Comparison of ENCODE assay signal across 13 cellular contexts in the genomic region with DNA sequence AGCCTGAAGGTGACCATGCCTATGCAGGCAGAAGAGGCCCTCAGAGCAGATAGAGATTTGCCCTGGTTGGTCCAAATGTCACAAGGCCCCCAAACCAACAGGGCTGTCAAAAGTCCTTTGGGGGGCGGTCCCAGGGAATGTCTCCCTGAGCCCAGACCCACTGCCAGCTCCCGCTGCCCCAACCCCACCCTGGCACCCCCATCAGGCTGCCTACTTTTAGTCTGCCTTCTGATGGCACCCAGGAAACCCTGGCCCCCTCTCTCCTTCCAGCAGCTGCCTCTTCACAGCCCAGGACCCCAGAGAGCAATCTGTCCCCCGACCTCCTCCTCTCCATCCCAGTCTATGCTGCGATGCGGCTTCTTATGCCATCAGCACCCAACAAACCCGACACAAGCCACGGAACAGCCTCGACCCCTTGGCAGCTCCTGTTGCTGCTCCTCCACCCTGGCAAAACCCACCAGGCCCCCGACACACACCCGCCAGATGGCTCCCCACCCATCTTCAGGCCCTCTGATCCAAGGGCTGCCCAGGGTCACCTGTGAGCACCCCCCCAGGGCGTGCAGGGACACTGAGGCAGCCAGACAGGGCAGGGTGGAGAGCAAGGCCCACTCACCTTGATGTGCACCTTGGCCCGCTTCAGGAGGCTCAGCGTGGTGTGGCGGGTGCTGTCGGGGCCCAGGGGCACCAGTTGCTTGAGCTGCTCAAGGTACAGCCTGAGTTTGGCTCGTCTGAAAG. TPM values are rescaled to one million over a fixed set of nuclear protein-coding genes. Genes with fewer than 3 reads are reported as not detected.
DNase-seq lines count a peak whose midpoint lies in the region; ATAC-seq and TF ChIP-seq lines count a peak whose summit lies in the region.
"Had no signal": no experiment of that assay in that cellular context is flagged by ENCODE, and none has a peak within 500 bp of the region (broad histone marks: within the 10 kb centered on the region; RNA-seq: fewer than 3 reads in every experiment).

No MANE protein-coding gene starts in this region.

- intact Hi-C loops in body of pancreas (cut with DNase I) (no loop called here), posterior vena cava (cut with DNase I) (no loop called here)

- peaks cover 0 to 35% of the 10 kb centered on the region in 2 donors for H3K36me3 ChIP-seq in body of pancreas (replicated peaks in 1 of 2; ENCODE audit: insufficient read depth in 1 of 2, low read depth in 2 of 2)

- peaks cover 22% of the 10 kb centered on the region for H3K4me1 ChIP-seq in body of pancreas

- no peak overlapping the region for H3K4me3 ChIP-seq in body of pancreas

- peak; percentile 1 for DNase-seq in activated CD4-positive, alpha-beta T cell treated with anti-CD3 and anti-CD28 coated beads for 48 hours
- DNase-seq in activated CD4-positive, alpha-beta T cell treated with anti-CD3 and anti-CD28 coated beads, Interleukin-2, amount 50 U/mL, for 4 hours, result no peak
- peak; percentile 13 for DNase-seq in GM10266 (ENCODE audit: extremely low spot score)
- peak in 3 of 4 donors; percentile 1 to 10 (median 3) for DNase-seq in body of pancreas
- DNase-seq in posterior vena cava (ENCODE audit: low spot score), result peak; percentile 47
- no peak for DNase-seq in NCI-H128 (lab: John Stamatoyannopoulos, UW; ENCODE audit: unreplicated experiment)
- no peak for DNase-seq in islet precursor cell
- DNase-seq: cerebellar nuclear complex, GDM1, H9, NCI-H146, NCI-H510A had no signal

- no peak overlapping the region for H3K27ac ChIP-seq in body of pancreas

- ATAC-seq in body of pancreas (no peak), GM21723 (IDR thresholded peaks at IDR 0.05; ENCODE audit: unreplicated experiment) (no peak)

- H3K9me3 ChIP-seq in body of pancreas, result no peaks in the 10 kb centered on the region

- no peak for TF ChIP-seq POLR2A in body of pancreas (IDR thresholded peaks at IDR 0.05)

- no peaks in the 10 kb centered on the region for H3K27me3 ChIP-seq in body of pancreas

- TF ChIP-seq CTCF in GM10266 (IDR thresholded peaks at IDR 0.05; ENCODE audit: control insufficient read depth, insufficient read depth, low read depth, missing control alignments) (no peak), body of pancreas (IDR thresholded peaks at IDR 0.05) (no peak)

- 93 to 94% methylated on average over 9 to 14 of the region's 16 CpGs for WGBS in body of pancreas, 2 donors

RNA-seq across cellular contexts. Expression of a gene that starts 9.9 kb away (rescaled TPM):
- total RNA-seq in body of pancreas (10 to 100 TPM; 40.7 to 45.5 TPM), posterior vena cava (10 to 100 TPM; 43.6 to 43.7 TPM)

RNA-seq across cellular contexts. Expression of a gene that starts 10.0 kb away (rescaled TPM):
- 10 to 100 TPM in 1 of 2 donors, 1 to 10 TPM in 1; 7.3 to 11.9 TPM for total RNA-seq in body of pancreas
- 10 to 100 TPM in 1 of 2 donors, 1 to 10 TPM in 1; 9.6 to 11.8 TPM for total RNA-seq in posterior vena cava

RNA-seq across cellular contexts. Expression of a gene that starts 10.0 kb away (rescaled TPM):
- 1 to 10 TPM; 4.9 to 5.9 TPM for total RNA-seq in body of pancreas
- 1 to 10 TPM; 2.0 to 3.5 TPM for total RNA-seq in posterior vena cava

Comparison
In these comparisons a context has a peak if more than half of its experiments do, and no peak if none do; other contexts are left out.
1. DNase-seq: peak in activated CD4-positive, alpha-beta T cell treated with anti-CD3 and anti-CD28 coated beads for 48 hours (single experiment), GM10266 (single experiment), body of pancreas (3 of 4) and posterior vena cava (single experiment); none in activated CD4-positive, alpha-beta T cell treated with anti-CD3 and anti-CD28 coated beads, Interleukin-2, amount 50 U/mL, for 4 hours (0 of 2), NCI-H128 (single experiment) and islet precursor cell (single experiment).